Comparison of ENCODE assay signal across 32 cellular contexts in genomic region chr3:180564676-180565075, GRCh38. TPM values are rescaled to one million over a fixed set of nuclear protein-coding genes. Genes with fewer than 3 reads are reported as not detected.
DNase-seq lines count a peak whose midpoint lies in the region; ATAC-seq and TF ChIP-seq lines count a peak whose summit lies in the region.
"Had no signal": no experiment of that assay in that cellular context is flagged by ENCODE, and none has a peak within 500 bp of the region (broad histone marks: within the 10 kb centered on the region; RNA-seq: fewer than 3 reads in every experiment).

No MANE protein-coding gene starts in this region.

- no peak overlapping the region for H3K27ac ChIP-seq in adrenal gland
- peak overlapping the region in 1 of 2 donors; percentile 59 for H3K27ac ChIP-seq in ovary
- H3K27ac ChIP-seq in gastrocnemius medialis = no peak overlapping the region
- no peak overlapping the region for H3K27ac ChIP-seq in stomach
- H3K27ac ChIP-seq in osteoblast (ENCODE audit: low read depth, low read length) = no peak overlapping the region
- H3K27ac ChIP-seq: 22Rv1; A549; BLaER1; BLaER1 treated with 17β-estradiol and CSF1 and Interleukin-3, amounts not matched to agents 10 nM and 100 nM; C4-2B had no signal

- no peak for ATAC-seq in gastrocnemius medialis
- ATAC-seq: A549; CD8-positive, alpha-beta T cell had no signal

- TF ChIP-seq EP300 in ovary (IDR thresholded peaks at IDR 0.05) (no peak), stomach (IDR thresholded peaks at IDR 0.05) (no peak)

- CTCF ChIA-PET in GM10248 (lab: Yijun Ruan, JAX) = no interaction called here

- no peaks in the 10 kb centered on the region for H3K9me3 ChIP-seq in adrenal gland (replicated peaks in 1 of 3)
- H3K9me3 ChIP-seq in ovary = no peaks in the 10 kb centered on the region
- H3K9me3 ChIP-seq in gastrocnemius medialis = no peaks in the 10 kb centered on the region
- H3K9me3 ChIP-seq in stomach = peaks cover 0 to 12% (median 8%) of the 10 kb centered on the region in 4 donors
- H3K9me3 ChIP-seq in osteoblast (ENCODE audit: low read depth, low read length) = no peaks in the 10 kb centered on the region
- H3K9me3 ChIP-seq: A549, BE2C, Caco-2 had no signal

- POLR2A ChIA-PET in GM10248 (lab: Yijun Ruan, JAX) = no interaction called here

- TF ChIP-seq CTCF in adrenal gland (IDR thresholded peaks at IDR 0.05) (no peak), fibroblast of mammary gland (conservative IDR thresholded peaks at IDR 0.05; ENCODE audit: control insufficient read depth, insufficient read depth, low read depth, low read length) (no peak), ovary (IDR thresholded peaks at IDR 0.05) (no peak), gastrocnemius medialis (IDR thresholded peaks at IDR 0.05 in 4 of 5, conservative IDR thresholded peaks at IDR 0.05 in 1 of 5) (no peak), GM10248 (IDR thresholded peaks at IDR 0.05; ENCODE audit: control extremely low read depth, extremely low read depth, low read depth, missing control alignments) (no peak), stomach (IDR thresholded peaks at IDR 0.05) (no peak), osteoblast (IDR thresholded peaks at IDR 0.05; ENCODE audit: extremely low read depth, low read depth, low read length) (no peak)

- no peaks in the 10 kb centered on the region for H3K79me2 ChIP-seq in osteoblast (ENCODE audit: insufficient read depth, low read length)

- TF ChIP-seq POLR2A in adrenal gland (IDR thresholded peaks at IDR 0.05) (no peak), ovary (IDR thresholded peaks at IDR 0.05) (no peak), gastrocnemius medialis (IDR thresholded peaks at IDR 0.05) (no peak), stomach (IDR thresholded peaks at IDR 0.05) (no peak)

- intact Hi-C loops in adrenal gland (cut with DNase I) = no loop called here
- intact Hi-C loops in ovary (cut with DNase I) = no loop called here
- intact Hi-C loops in gastrocnemius medialis (cut with DNase I; ENCODE audit: low total_unique reads) = no loop called here
- intact Hi-C loops in posterior cingulate gyrus (cut with DNase I) = no loop called here
- intact Hi-C loops in stomach (cut with DNase I; ENCODE audit: low total_unique reads) = no loop called here

- no peaks in the 10 kb centered on the region for H4K20me1 ChIP-seq in osteoblast (ENCODE audit: insufficient read depth, low read length)
- H4K20me1 ChIP-seq: BLaER1; BLaER1 treated with 17β-estradiol and CSF1 and Interleukin-3, amounts not matched to agents 10 nM and 100 nM had no signal

- in situ Hi-C loops in gastrocnemius medialis (cut with MboI; ENCODE audit: low sequenced_read_pairs in 4 of 4) = no loop called here

- H3K27me3 ChIP-seq in adrenal gland = no peaks in the 10 kb centered on the region
- no peaks in the 10 kb centered on the region for H3K27me3 ChIP-seq in ovary
- no peaks in the 10 kb centered on the region for H3K27me3 ChIP-seq in gastrocnemius medialis
- no peaks in the 10 kb centered on the region for H3K27me3 ChIP-seq in stomach
- no peaks in the 10 kb centered on the region for H3K27me3 ChIP-seq in osteoblast (ENCODE audit: insufficient read depth, low read length)
- H3K27me3 ChIP-seq: BE2C; BLaER1; BLaER1 treated with 17β-estradiol and CSF1 and Interleukin-3, amounts not matched to agents 10 nM and 100 nM had no signal

- H3K4me1 ChIP-seq in adrenal gland (replicated peaks in 1 of 2) (no peaks in the 10 kb centered on the region), ovary (ENCODE audit: insufficient read depth) (peaks cover 10% of the 10 kb centered on the region), gastrocnemius medialis (no peaks in the 10 kb centered on the region), stomach (no peaks in the 10 kb centered on the region), osteoblast (ENCODE audit: insufficient read depth, low read length) (no peaks in the 10 kb centered on the region)
- H3K4me1 ChIP-seq: A549; BE2C; BLaER1; BLaER1 treated with 17β-estradiol and CSF1 and Interleukin-3, amounts not matched to agents 10 nM and 100 nM; Caco-2 had no signal

- DNase-seq in adrenal gland (peak in 5 of 7 donors; percentile 20 to 56 (median 32)), fibroblast of mammary gland (ENCODE audit: low read depth) (peak; percentile 8), ovary (peak in 4 of 5 donors; percentile 37 to 83 (median 68)), gastrocnemius medialis (peak; percentile 5 to 16), posterior cingulate gyrus (no peak), GM10248 (ENCODE audit: extremely low spot score) (no peak), stomach (no peak), osteoblast (ENCODE audit: insufficient read length, low spot score, missing footprints) (no peak)
- DNase-seq: 8988T; ACHN; AML-193; BE2C; C1 segment of cervical spinal cord; Caco-2; Calu3; CD4-positive, alpha-beta memory T cell; CD4-positive, alpha-beta T cell; CD4-positive, CD25-positive, alpha-beta regulatory T cell; CD8-positive, alpha-beta memory T cell; CD8-positive, alpha-beta T cell; COR-L47; DMS153; DMS53; DMS79; DMS79 treated with DMSO at 0.1 percent for 48 hours; DND-41; EL had no signal

- no peak overlapping the region for H3K4me2 ChIP-seq in osteoblast (ENCODE audit: insufficient read depth, low read length)
- H3K4me2 ChIP-seq: A549; BLaER1; BLaER1 treated with 17β-estradiol and CSF1 and Interleukin-3, amounts not matched to agents 10 nM and 100 nM had no signal

- H2AFZ ChIP-seq in osteoblast (ENCODE audit: low read length) = no peak overlapping the region

- H3K36me3 ChIP-seq in adrenal gland (replicated peaks in 1 of 2) (no peaks in the 10 kb centered on the region), ovary (no peaks in the 10 kb centered on the region), gastrocnemius medialis (no peaks in the 10 kb centered on the region), stomach (no peaks in the 10 kb centered on the region), osteoblast (ENCODE audit: insufficient read depth, low read length) (no peaks in the 10 kb centered on the region)
- H3K36me3 ChIP-seq: BE2C; BLaER1; BLaER1 treated with 17β-estradiol and CSF1 and Interleukin-3, amounts not matched to agents 10 nM and 100 nM had no signal

- 23 to 51% (median 33%) methylated on average over 2 of the region's 2 CpGs for whole genome bisulfite sequencing in adrenal gland, 4 donors
- WGBS in ovary, 3 donors = 2 to 22% (median 5%) methylated on average over 2 of the region's 2 CpGs
- WGBS in stomach, 5 donors = 66 to 86% (median 84%) methylated on average over 2 of the region's 2 CpGs

- H3K4me3 ChIP-seq in adrenal gland (no peak overlapping the region), fibroblast of mammary gland (ENCODE audit: control insufficient read depth, low read depth, low read length) (no peak overlapping the region), ovary (no peak overlapping the region), gastrocnemius medialis (no peak overlapping the region), stomach (no peak overlapping the region), osteoblast (ENCODE audit: insufficient read depth, low read length) (no peak overlapping the region)
- H3K4me3 ChIP-seq: A549; BLaER1; BLaER1 treated with 17β-estradiol and CSF1 and Interleukin-3, amounts not matched to agents 10 nM and 100 nM had no signal

RNA-seq across cellular contexts. Expression of gene TTC14, which starts 37.3 kb away (rescaled TPM):
- total RNA-seq in adrenal gland = 10 to 100 TPM; 18.9 to 44.1 (median 29.9) TPM
- 10 to 100 TPM; 15.3 to 41.7 (median 25.0) TPM for polyA plus RNA-seq in adrenal gland
- total RNA-seq in ovary = 10 to 100 TPM; 46.1 to 62.1 (median 47.8) TPM
- 10 to 100 TPM; 22.8 to 34.2 TPM for polyA plus RNA-seq in ovary
- 10 to 100 TPM in 1 of 4 donors, 1 to 10 TPM in 3; 5.3 to 14.0 (median 8.8) TPM for total RNA-seq in gastrocnemius medialis
- total RNA-seq in stomach = 100 to 1,000 TPM in 1 of 5 donors, 10 to 100 TPM in 4; 31.5 to 149 (median 64.3) TPM
- polyA plus RNA-seq in stomach = 10 to 100 TPM in 1 of 3 donors, 1 to 10 TPM in 2; 3.5 to 20.0 (median 4.0) TPM
- 43.3 and 53.2 TPM in 2 replicates for total RNA-seq in osteoblast

Comparison
In these comparisons a context has a peak if more than half of its experiments do, and no peak if none do; other contexts are left out.
1. DNase-seq: peak in adrenal gland (5 of 7), fibroblast of mammary gland (single experiment), ovary (4 of 5) and gastrocnemius medialis (2 of 2); none in posterior cingulate gyrus (0 of 10), GM10248 (single experiment), stomach (single experiment) and osteoblast (single experiment).